ENCODE assay signal across 9 cellular contexts in the genomic region with DNA sequence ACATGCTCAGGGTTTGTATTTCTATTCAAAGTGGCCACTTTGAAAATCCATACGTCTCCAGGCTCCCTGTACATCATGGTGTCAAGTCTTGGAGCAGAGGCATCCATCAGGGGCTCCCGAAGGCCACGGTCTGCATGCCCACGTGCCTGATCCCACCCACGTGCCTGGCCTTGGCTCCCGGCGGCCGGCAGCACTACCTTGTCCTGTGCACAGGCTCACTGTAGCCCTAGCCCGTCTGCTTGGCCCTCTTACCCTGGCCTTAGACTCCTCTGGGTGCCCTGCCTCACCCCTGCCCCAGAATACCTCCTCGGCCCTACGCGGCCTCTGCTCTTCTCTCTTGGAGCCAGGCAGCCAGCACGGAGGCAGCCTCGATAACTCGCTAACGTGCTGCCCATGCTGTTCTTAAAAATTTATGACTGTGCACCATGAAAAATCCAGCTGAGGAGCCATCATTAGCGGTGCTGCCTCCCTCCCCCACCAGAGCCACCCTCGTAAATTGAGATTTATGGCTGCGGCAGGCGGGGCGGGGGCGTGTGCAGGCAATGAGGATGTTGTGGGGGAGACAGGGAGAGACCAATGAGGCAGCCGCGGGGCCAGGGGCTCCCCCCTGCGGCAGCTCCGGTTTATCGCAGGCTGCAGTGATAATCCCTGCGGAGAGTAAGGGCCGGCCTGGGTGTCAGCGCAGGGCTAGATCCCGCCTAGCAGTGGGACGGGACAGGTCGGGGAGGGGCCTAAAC.
DNase-seq lines count a peak whose midpoint lies in the region; ATAC-seq and TF ChIP-seq lines count a peak whose summit lies in the region.
"Had no signal": no experiment of that assay in that cellular context is flagged by ENCODE, and none has a peak within 500 bp of the region (broad histone marks: within the 10 kb centered on the region; RNA-seq: fewer than 3 reads in every experiment).

No MANE protein-coding gene starts in this region.

- DNase-seq in NCI-H2227 (lab: John Stamatoyannopoulos, UW; ENCODE audit: unreplicated experiment) (peak; percentile 91), iPS-NIHi11 (ENCODE audit: low spot score) (peak; percentile 94), NCI-H2029 (lab: John Stamatoyannopoulos, UW) (no peak)
- peak; percentile 13 for DNase-seq in activated naive CD4-positive, alpha-beta T cell treated with Interleukin-2 at 50 U/mL for 16 hours
- peak; percentile 28 for DNase-seq in stimulated activated CD4-positive, alpha-beta T cell treated with anti-CD3 and anti-CD28 coated beads, Interleukin-2, amount 100 ng/mL, for 4 hours (ENCODE audit: low read depth)
- DNase-seq: left cardiac atrium had no signal

- peak; percentile 74 for TF ChIP-seq CTCF in GM12872 (IDR thresholded peaks at IDR 0.05; ENCODE audit: insufficient read depth, low read depth, low read length)

- ATAC-seq in GM21619 (IDR thresholded peaks at IDR 0.05; ENCODE audit: unreplicated experiment) = no peak
- no peak for ATAC-seq in HG02623 (IDR thresholded peaks at IDR 0.05; ENCODE audit: unreplicated experiment)
